In the genomic region with DNA sequence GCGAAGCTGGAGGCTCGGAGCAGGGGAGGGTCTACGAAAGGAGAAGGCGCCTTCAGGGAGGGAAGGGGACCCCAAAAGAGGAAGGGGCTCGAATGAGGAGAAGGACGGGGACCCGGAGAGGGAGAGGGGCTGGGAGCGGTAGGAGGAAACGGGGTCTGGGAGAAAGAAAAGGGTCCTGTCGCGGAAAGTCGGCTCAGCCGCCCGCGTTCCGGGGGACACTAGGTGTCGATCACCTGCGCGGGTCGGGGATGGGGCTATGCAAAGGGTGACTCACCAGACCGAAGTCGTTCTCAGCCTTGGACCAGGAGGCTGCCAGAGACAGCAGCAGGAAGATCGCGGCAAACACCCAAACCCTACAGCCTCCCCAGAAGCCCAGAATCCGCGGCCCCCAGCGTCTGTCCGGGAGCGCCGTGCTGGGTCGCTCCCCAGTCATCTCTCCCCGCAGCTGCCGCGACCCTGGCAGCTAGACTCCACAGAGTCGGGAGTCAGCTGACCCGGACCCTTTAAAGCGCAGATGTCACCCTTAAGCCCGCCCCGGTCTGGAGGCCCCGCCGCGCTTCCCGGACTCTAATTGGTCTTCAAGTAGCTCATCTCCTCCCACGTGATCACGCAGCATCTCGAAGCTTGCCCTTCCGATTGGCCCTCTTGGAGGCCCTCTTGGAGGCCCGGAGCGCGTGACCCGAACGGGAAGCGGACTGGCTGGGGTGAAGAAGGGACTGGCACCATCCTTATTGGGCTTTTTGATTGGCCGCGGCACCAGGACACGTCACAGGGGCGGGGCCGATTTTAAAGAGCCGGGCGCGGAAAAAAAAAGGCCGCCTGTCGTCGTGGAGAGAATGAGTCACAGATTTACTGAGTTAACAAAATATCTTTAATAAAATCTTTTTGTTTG, we compare ENCODE assay signal across 1 cellular context.
TF ChIP-seq lines count a peak whose summit lies in the region.

Gene NEU1 (minus strand): TSS at position 478 of the 892 bp plus-strand sequence. CDS start 45 bp downstream, at position 433.

TF ChIP-seq in HepG2, 621 proteins besides CTCF, POLR2A, EP300 and RAD21 (continued from another document and continues in another):
- TF ChIP-seq, protein P1, sequence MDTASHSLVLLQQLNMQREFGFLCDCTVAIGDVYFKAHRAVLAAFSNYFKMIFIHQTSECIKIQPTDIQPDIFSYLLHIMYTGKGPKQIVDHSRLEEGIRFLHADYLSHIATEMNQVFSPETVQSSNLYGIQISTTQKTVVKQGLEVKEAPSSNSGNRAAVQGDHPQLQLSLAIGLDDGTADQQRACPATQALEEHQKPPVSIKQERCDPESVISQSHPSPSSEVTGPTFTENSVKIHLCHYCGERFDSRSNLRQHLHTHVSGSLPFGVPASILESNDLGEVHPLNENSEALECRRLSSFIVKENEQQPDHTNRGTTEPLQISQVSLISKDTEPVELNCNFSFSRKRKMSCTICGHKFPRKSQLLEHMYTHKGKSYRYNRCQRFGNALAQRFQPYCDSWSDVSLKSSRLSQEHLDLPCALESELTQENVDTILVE (CRISPR knock-in tag; IDR thresholded peaks at IDR 0.05): no peak
- TF ChIP-seq ARNT (IDR thresholded peaks at IDR 0.05): no peak
- no peak for TF ChIP-seq MTERF4 (CRISPR knock-in tag; IDR thresholded peaks at IDR 0.05)
- TF ChIP-seq, protein P2, sequence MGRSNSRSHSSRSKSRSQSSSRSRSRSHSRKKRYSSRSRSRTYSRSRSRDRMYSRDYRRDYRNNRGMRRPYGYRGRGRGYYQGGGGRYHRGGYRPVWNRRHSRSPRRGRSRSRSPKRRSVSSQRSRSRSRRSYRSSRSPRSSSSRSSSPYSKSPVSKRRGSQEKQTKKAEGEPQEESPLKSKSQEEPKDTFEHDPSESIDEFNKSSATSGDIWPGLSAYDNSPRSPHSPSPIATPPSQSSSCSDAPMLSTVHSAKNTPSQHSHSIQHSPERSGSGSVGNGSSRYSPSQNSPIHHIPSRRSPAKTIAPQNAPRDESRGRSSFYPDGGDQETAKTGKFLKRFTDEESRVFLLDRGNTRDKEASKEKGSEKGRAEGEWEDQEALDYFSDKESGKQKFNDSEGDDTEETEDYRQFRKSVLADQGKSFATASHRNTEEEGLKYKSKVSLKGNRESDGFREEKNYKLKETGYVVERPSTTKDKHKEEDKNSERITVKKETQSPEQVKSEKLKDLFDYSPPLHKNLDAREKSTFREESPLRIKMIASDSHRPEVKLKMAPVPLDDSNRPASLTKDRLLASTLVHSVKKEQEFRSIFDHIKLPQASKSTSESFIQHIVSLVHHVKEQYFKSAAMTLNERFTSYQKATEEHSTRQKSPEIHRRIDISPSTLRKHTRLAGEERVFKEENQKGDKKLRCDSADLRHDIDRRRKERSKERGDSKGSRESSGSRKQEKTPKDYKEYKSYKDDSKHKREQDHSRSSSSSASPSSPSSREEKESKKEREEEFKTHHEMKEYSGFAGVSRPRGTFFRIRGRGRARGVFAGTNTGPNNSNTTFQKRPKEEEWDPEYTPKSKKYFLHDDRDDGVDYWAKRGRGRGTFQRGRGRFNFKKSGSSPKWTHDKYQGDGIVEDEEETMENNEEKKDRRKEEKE (IDR thresholded peaks at IDR 0.05): no peak
- peak; percentile 88 for TF ChIP-seq SIN3B (IDR thresholded peaks at IDR 0.05; ENCODE audit: low read length)
- TF ChIP-seq, protein P3, sequence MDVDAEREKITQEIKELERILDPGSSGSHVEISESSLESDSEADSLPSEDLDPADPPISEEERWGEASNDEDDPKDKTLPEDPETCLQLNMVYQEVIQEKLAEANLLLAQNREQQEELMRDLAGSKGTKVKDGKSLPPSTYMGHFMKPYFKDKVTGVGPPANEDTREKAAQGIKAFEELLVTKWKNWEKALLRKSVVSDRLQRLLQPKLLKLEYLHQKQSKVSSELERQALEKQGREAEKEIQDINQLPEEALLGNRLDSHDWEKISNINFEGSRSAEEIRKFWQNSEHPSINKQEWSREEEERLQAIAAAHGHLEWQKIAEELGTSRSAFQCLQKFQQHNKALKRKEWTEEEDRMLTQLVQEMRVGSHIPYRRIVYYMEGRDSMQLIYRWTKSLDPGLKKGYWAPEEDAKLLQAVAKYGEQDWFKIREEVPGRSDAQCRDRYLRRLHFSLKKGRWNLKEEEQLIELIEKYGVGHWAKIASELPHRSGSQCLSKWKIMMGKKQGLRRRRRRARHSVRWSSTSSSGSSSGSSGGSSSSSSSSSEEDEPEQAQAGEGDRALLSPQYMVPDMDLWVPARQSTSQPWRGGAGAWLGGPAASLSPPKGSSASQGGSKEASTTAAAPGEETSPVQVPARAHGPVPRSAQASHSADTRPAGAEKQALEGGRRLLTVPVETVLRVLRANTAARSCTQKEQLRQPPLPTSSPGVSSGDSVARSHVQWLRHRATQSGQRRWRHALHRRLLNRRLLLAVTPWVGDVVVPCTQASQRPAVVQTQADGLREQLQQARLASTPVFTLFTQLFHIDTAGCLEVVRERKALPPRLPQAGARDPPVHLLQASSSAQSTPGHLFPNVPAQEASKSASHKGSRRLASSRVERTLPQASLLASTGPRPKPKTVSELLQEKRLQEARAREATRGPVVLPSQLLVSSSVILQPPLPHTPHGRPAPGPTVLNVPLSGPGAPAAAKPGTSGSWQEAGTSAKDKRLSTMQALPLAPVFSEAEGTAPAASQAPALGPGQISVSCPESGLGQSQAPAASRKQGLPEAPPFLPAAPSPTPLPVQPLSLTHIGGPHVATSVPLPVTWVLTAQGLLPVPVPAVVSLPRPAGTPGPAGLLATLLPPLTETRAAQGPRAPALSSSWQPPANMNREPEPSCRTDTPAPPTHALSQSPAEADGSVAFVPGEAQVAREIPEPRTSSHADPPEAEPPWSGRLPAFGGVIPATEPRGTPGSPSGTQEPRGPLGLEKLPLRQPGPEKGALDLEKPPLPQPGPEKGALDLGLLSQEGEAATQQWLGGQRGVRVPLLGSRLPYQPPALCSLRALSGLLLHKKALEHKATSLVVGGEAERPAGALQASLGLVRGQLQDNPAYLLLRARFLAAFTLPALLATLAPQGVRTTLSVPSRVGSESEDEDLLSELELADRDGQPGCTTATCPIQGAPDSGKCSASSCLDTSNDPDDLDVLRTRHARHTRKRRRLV (CRISPR knock-in tag; IDR thresholded peaks at IDR 0.05): 0 out of 2 replicates have a peak, but pooled peaks have one; percentile 59
- TF ChIP-seq ZSCAN31 (CRISPR knock-in tag; IDR thresholded peaks at IDR 0.05; ENCODE audit: low read depth): peak; percentile 19; the same call in 1 of the 2 replicates
- peak; percentile 99 for TF ChIP-seq SAFB2 (CRISPR knock-in tag; IDR thresholded peaks at IDR 0.05; ENCODE audit: borderline replicate concordance, low read depth)
- peak; percentile 92 for TF ChIP-seq SP2 (CRISPR knock-in tag; IDR thresholded peaks at IDR 0.05)
- TF ChIP-seq RFXAP (CRISPR knock-in tag; IDR thresholded peaks at IDR 0.05; ENCODE audit: borderline replicate concordance): peak; percentile 95
- peak; percentile 86 for TF ChIP-seq MED1 (CRISPR knock-in tag; IDR thresholded peaks at IDR 0.05)
- TF ChIP-seq, protein P4, sequence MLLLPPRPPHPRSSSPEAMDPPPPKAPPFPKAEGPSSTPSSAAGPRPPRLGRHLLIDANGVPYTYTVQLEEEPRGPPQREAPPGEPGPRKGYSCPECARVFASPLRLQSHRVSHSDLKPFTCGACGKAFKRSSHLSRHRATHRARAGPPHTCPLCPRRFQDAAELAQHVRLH (CRISPR knock-in tag; IDR thresholded peaks at IDR 0.05; ENCODE audit: borderline replicate concordance, low read depth): peak; percentile 77
- no peak; the same call in 1 of the 2 replicates for TF ChIP-seq ZNF788 (CRISPR knock-in tag; IDR thresholded peaks at IDR 0.05; ENCODE audit: borderline replicate concordance)
- no peak for TF ChIP-seq ZFP36 (IDR thresholded peaks at IDR 0.05; ENCODE audit: borderline replicate concordance, low read depth, low read length, partially characterized antibody)
- no peak for TF ChIP-seq ZFYVE20 (CRISPR knock-in tag; IDR thresholded peaks at IDR 0.05; ENCODE audit: borderline replicate concordance, low read depth)
- TF ChIP-seq NFE2L1 (CRISPR knock-in tag; IDR thresholded peaks at IDR 0.05; ENCODE audit: borderline replicate concordance): no peak
- peak; percentile 72; the same call in 1 of the 2 replicates for TF ChIP-seq ZNF639 (CRISPR knock-in tag; conservative IDR thresholded peaks at IDR 0.05)
- no peak for TF ChIP-seq ZNF552 (CRISPR knock-in tag; IDR thresholded peaks at IDR 0.05; ENCODE audit: borderline replicate concordance)
- TF ChIP-seq, protein P5, sequence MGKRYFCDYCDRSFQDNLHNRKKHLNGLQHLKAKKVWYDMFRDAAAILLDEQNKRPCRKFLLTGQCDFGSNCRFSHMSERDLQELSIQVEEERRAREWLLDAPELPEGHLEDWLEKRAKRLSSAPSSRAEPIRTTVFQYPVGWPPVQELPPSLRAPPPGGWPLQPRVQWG (CRISPR knock-in tag; IDR thresholded peaks at IDR 0.05; ENCODE audit: borderline replicate concordance, low read depth): no peak
- peak; percentile 43; the same call in 1 of the 2 replicates for TF ChIP-seq NR2F2 (IDR thresholded peaks at IDR 0.05; ENCODE audit: borderline replicate concordance, low read depth)
- TF ChIP-seq HNF1A (IDR thresholded peaks at IDR 0.05; ENCODE audit: low read depth): no peak
- peak; percentile 56; the same call in 1 of the 2 replicates for TF ChIP-seq HNF1A (CRISPR knock-in tag; IDR thresholded peaks at IDR 0.05; ENCODE audit: borderline replicate concordance)
- peak; percentile 67 for TF ChIP-seq MYC (CRISPR knock-in tag; IDR thresholded peaks at IDR 0.05; ENCODE audit: borderline replicate concordance)
- TF ChIP-seq KDM1A (CRISPR knock-in tag; IDR thresholded peaks at IDR 0.05): 0 out of 2 replicates have a peak, but pooled peaks have one; percentile 46
- TF ChIP-seq ARNTL (CRISPR knock-in tag; IDR thresholded peaks at IDR 0.05): peak; percentile 69
- peak; percentile 89 for TF ChIP-seq IKZF4 (CRISPR knock-in tag; IDR thresholded peaks at IDR 0.05; ENCODE audit: borderline replicate concordance, low read depth, not compliant biosample characterization)
- TF ChIP-seq, protein P6, sequence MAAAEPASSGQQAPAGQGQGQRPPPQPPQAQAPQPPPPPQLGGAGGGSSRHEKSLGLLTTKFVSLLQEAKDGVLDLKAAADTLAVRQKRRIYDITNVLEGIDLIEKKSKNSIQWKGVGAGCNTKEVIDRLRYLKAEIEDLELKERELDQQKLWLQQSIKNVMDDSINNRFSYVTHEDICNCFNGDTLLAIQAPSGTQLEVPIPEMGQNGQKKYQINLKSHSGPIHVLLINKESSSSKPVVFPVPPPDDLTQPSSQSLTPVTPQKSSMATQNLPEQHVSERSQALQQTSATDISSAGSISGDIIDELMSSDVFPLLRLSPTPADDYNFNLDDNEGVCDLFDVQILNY (CRISPR knock-in tag; conservative IDR thresholded peaks at IDR 0.05): peak; percentile 79; the same call in 1 of the 2 replicates
- TF ChIP-seq RNF219 (CRISPR knock-in tag; IDR thresholded peaks at IDR 0.05): no peak
- no peak; the same call in 1 of the 2 replicates for TF ChIP-seq ZNF773 (CRISPR knock-in tag; IDR thresholded peaks at IDR 0.05; ENCODE audit: borderline replicate concordance)
- peak; percentile 90 for TF ChIP-seq AKAP8 (CRISPR knock-in tag; IDR thresholded peaks at IDR 0.05)
- no peak; the same call in 1 of the 2 replicates for TF ChIP-seq ZNF484 (CRISPR knock-in tag; IDR thresholded peaks at IDR 0.05; ENCODE audit: borderline replicate concordance, low read depth)
